8 cellular contexts compared by ENCODE assay signal in the genomic region with DNA sequence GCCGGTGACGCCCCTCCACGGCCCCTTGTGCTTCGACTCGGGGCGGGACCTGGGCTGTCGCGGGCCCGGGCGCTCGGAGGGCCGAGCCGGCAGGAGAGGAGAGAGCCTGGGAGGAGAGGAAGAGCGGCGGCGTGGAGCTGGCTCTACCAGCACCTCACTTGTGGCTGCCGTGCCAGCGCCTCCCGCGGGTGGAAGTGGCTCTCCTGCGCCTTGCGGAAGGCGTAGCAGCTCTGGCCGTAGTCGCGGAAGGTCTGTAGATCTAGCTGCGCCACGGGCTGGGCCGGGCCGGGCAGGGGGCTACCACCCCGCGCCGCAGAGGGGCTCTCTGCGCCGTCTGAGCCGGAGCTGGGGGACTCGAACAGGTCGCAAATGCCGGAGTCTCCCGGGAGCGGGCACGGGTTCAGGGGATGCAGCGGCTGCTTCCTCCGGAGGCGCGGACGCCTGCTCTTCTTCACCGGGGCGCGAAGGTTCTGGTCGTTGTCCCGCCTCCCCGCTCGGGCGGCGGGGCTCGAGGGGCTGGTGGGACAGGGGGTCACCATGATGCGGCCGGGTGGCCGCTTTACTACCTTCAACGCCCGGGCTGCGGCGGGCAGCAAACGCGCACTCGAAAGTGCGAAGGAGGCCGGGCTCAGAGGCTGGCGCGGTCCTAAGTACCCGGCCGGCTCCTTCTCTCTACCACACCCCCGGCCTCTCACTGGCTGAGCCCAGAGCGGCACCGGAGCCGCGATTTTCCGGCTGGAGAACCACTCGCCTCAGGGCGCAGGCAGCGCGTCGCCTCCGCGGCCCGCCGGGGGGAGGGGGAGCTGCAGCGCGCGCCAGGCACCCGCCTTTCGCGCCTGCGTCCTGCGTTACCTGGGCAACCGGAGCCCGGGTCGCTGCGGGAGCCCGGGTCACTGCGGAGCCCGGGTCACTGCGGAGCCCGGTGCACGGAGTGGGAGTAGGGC. TPM values are rescaled to one million over a fixed set of nuclear protein-coding genes. Genes with fewer than 3 reads are reported as not detected.
DNase-seq lines count a peak whose midpoint lies in the region; ATAC-seq and TF ChIP-seq lines count a peak whose summit lies in the region.

A gene with protein sequence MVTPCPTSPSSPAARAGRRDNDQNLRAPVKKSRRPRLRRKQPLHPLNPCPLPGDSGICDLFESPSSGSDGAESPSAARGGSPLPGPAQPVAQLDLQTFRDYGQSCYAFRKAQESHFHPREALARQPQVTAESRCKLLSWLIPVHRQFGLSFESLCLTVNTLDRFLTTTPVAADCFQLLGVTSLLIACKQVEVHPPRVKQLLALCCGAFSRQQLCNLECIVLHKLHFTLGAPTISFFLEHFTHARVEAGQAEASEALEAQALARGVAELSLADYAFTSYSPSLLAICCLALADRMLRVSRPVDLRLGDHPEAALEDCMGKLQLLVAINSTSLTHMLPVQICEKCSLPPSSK (minus strand): TSS at position 624 of the 944 bp plus-strand sequence. CDS start 85 bp downstream, at position 539.

- H3K4me2 ChIP-seq in hepatocyte: peak within 1 kb of the TSS; percentile 99

- H4K20me1 ChIP-seq in hepatocyte (ENCODE audit: insufficient read depth, poor library complexity, severe bottlenecking): no peaks in the 10 kb centered on the region

- no peaks in the 10 kb centered on the region for H3K36me3 ChIP-seq in H7 (replicated peaks; ENCODE audit: control insufficient read depth, insufficient read depth, low read length)
- H3K36me3 ChIP-seq in SK-N-MC (ENCODE audit: insufficient read depth, low read length): no peaks in the 10 kb centered on the region
- no peaks in the 10 kb centered on the region for H3K36me3 ChIP-seq in ascending aorta
- H3K36me3 ChIP-seq in hepatocyte (replicated peaks; ENCODE audit: insufficient read depth, low read depth): no peaks in the 10 kb centered on the region

- DNase-seq in DMS79 (lab: John Stamatoyannopoulos, UW) (peak; percentile 33), H7 (peak; percentile 95), NB4 (ENCODE audit: low read depth) (peak; percentile 83), SK-N-MC (ENCODE audit: low read depth, low spot score) (peak; percentile 22), ascending aorta (ENCODE audit: low spot score in 2 of 2) (peak in 1 of 2 donors; percentile 85), hepatocyte (ENCODE audit: low spot score) (peak; percentile 80), pulmonary artery endothelial cell (ENCODE audit: low read depth, low spot score) (peak; percentile 50)

- 1% methylated on average over 66 of the region's 106 CpGs for WGBS in hepatocyte (ENCODE audit: low lambda C conversion rate, missing lambda C conversion rate)

- H3K9me2 ChIP-seq in hepatocyte (replicated peaks; ENCODE audit: insufficient read depth): no peaks in the 10 kb centered on the region

- peaks cover 2 to 18% of the 10 kb centered on the region in 2 donors for H3K4me1 ChIP-seq in ascending aorta
- peaks cover 22% of the 10 kb centered on the region for H3K4me1 ChIP-seq in hepatocyte (ENCODE audit: insufficient read depth)

- H3K27me3 ChIP-seq in H7 (ENCODE audit: control insufficient read depth, insufficient read depth, low read length) (peaks cover 89% of the 10 kb centered on the region), ascending aorta (peaks cover 9% of the 10 kb centered on the region), hepatocyte (peaks cover 85% of the 10 kb centered on the region)

- ATAC-seq in HG03196 (IDR thresholded peaks at IDR 0.05; ENCODE audit: unreplicated experiment): no peak

- no peak for TF ChIP-seq POLR2A in NB4 (IDR thresholded peaks at IDR 0.05; ENCODE audit: extremely low read depth, insufficient read length)

- TF ChIP-seq CTCF in NB4 (IDR thresholded peaks at IDR 0.05; ENCODE audit: low read depth, low read length) (no peak), ascending aorta (IDR thresholded peaks at IDR 0.05) (no peak), hepatocyte (IDR thresholded peaks at IDR 0.05; ENCODE audit: poor library complexity) (peak; percentile 3)

- H3K4me3 ChIP-seq in H7 (ENCODE audit: insufficient read depth, low read depth, low read length): peak within 1 kb of the TSS; percentile 45
- peak within 1 kb of the TSS; percentile 54 for H3K4me3 ChIP-seq in NB4 (ENCODE audit: low read depth, low read length)
- peak within 1 kb of the TSS; percentile 97 for H3K4me3 ChIP-seq in SK-N-MC
- peak within 1 kb of the TSS; percentile 73 to 82 for H3K4me3 ChIP-seq in ascending aorta
- peak within 1 kb of the TSS; percentile 75 for H3K4me3 ChIP-seq in hepatocyte

- no peaks in the 10 kb centered on the region for H3K79me2 ChIP-seq in hepatocyte

- no peak within 1 kb of the TSS for H3K27ac ChIP-seq in SK-N-MC
- peak within 1 kb of the TSS; percentile 44 to 63 for H3K27ac ChIP-seq in ascending aorta
- no peak within 1 kb of the TSS for H3K27ac ChIP-seq in hepatocyte

- intact Hi-C loops in ascending aorta (cut with DNase I): loop anchor here (2.0 kb wide), 1 partner anchor 60 kb away; a partner anchor contains a TSS

- H2AFZ ChIP-seq in hepatocyte: peak within 1 kb of the TSS; percentile 89

- peak within 1 kb of the TSS; percentile 69 for H3K9ac ChIP-seq in SK-N-MC (ENCODE audit: insufficient read length)

- H3K9me3 ChIP-seq in SK-N-MC (ENCODE audit: low read depth, low read length) (no peaks in the 10 kb centered on the region), ascending aorta (no peaks in the 10 kb centered on the region), hepatocyte (ENCODE audit: low read depth) (no peaks in the 10 kb centered on the region)

RNA-seq across cellular contexts. Expression of the gene that starts here (rescaled TPM):
- 0.35 TPM in 1 of 2 replicates, not detected in the other for total RNA-seq in H7 (2014; rRNA removed; shearing (Covaris generic))
- 43.2 TPM for total RNA-seq in ascending aorta
- total RNA-seq in hepatocyte: 0.12 and 0.13 TPM in 2 replicates
- 0.97 and 2.5 TPM in 2 replicates for polyA plus RNA-seq in hepatocyte
- total RNA-seq in pulmonary artery endothelial cell: 0.32 and 0.73 TPM in 2 replicates

Comparison
In these comparisons a context has a peak if more than half of its experiments do, and no peak if none do; other contexts are left out.
1. RNA of the gene that starts here (total RNA-seq): 43.2 TPM in ascending aorta (single experiment); 0.32 to 0.73 TPM in pulmonary artery endothelial cell, 0.35 TPM in H7 and 0.12 to 0.13 TPM in hepatocyte; every median in the first group is over 10 times any median in the second.
2. Peak in DNase-seq and H3K4me3 ChIP-seq in H7; RNA of the gene not detected or under 1 TPM.
3. Peak in DNase-seq in pulmonary artery endothelial cell; RNA of the gene not detected or under 1 TPM.
4. H3K4me3 ChIP-seq: peak in every context shown above with its lines; median percentile 97 in SK-N-MC; 78 in ascending aorta; 75 in hepatocyte; 54 in NB4; 45 in H7.
5. H3K27ac ChIP-seq: peak in ascending aorta (2 of 2); none in SK-N-MC (single experiment) and hepatocyte (single experiment).